Comparison of ENCODE assay signal across 17 cellular contexts in genomic region chr2:122007577-122007976, GRCh38.
DNase-seq lines count a peak whose midpoint lies in the region; ATAC-seq and TF ChIP-seq lines count a peak whose summit lies in the region.
"Had no signal": no experiment of that assay in that cellular context is flagged by ENCODE, and none has a peak within 500 bp of the region (broad histone marks: within the 10 kb centered on the region; RNA-seq: fewer than 3 reads in every experiment).

No MANE protein-coding gene starts in this region.

- H3K9me3 ChIP-seq in Caco-2, result no peaks in the 10 kb centered on the region
- H3K9me3 ChIP-seq in HUES6 (ENCODE audit: control insufficient read depth, insufficient read depth, low read depth, low read length), result no peaks in the 10 kb centered on the region
- peaks cover 9% of the 10 kb centered on the region for H3K9me3 ChIP-seq in endodermal cell (ENCODE audit: control insufficient read depth, low read length)
- no peaks in the 10 kb centered on the region for H3K9me3 ChIP-seq in neural progenitor cell (ENCODE audit: low read depth)
- H3K9me3 ChIP-seq: A549, HAP-1, SJSA1 had no signal

- TF ChIP-seq CTCF in Caco-2 (IDR thresholded peaks at IDR 0.05; ENCODE audit: insufficient read depth in 1 of 2, low read depth in 1 of 2, low read length in 1 of 2, severe bottlenecking in 1 of 2, unreplicated experiment in 1 of 2), result no peak
- TF ChIP-seq CTCF in endodermal cell (conservative IDR thresholded peaks at IDR 0.05), result no peak
- no peak for TF ChIP-seq CTCF in neural progenitor cell (IDR thresholded peaks at IDR 0.05)
- TF ChIP-seq CTCF in GM10266 (IDR thresholded peaks at IDR 0.05; ENCODE audit: control insufficient read depth, insufficient read depth, low read depth, missing control alignments), result no peak

- peaks cover 35% of the 10 kb centered on the region for H3K4me1 Mint-ChIP-seq in Caco-2 (ENCODE audit: low read depth, unreplicated experiment)
- peaks cover 50% of the 10 kb centered on the region for H3K4me1 Mint-ChIP-seq in endodermal cell
- H3K4me1 Mint-ChIP-seq in neural progenitor cell, result peaks cover 31% of the 10 kb centered on the region

- H3K27ac ChIP-seq in HUES6 (ENCODE audit: low read depth, low read length) (no peak overlapping the region), endodermal cell (ENCODE audit: low read depth, low read length) (peak overlapping the region; percentile 1), neural progenitor cell (no peak overlapping the region)
- H3K27ac ChIP-seq: A549, C4-2B, PC-9, SJSA1 had no signal

- no peak overlapping the region for H3K4me2 ChIP-seq in neural progenitor cell
- H3K4me2 ChIP-seq: A549, PC-9 had no signal

- no peaks in the 10 kb centered on the region for H3K36me3 ChIP-seq in Caco-2 (ENCODE audit: control insufficient read depth, insufficient read depth, low read length)
- no peaks in the 10 kb centered on the region for H3K36me3 ChIP-seq in HUES6 (ENCODE audit: control insufficient read depth, insufficient read depth, low read length)
- H3K36me3 ChIP-seq in endodermal cell (ENCODE audit: control insufficient read depth, insufficient read depth, low read length), result no peaks in the 10 kb centered on the region
- H3K36me3 ChIP-seq in neural progenitor cell, result no peaks in the 10 kb centered on the region
- H3K36me3 ChIP-seq: HAP-1, SJSA1 had no signal

- H3K27me3 ChIP-seq in Caco-2 (replicated peaks; ENCODE audit: control insufficient read depth, insufficient read depth, low read length), result no peaks in the 10 kb centered on the region
- no peaks in the 10 kb centered on the region for H3K27me3 ChIP-seq in HUES6 (ENCODE audit: control insufficient read depth, insufficient read depth, low read length)
- H3K27me3 ChIP-seq in endodermal cell (ENCODE audit: control insufficient read depth, insufficient read depth, low read length, poor library complexity, severe bottlenecking), result no peaks in the 10 kb centered on the region
- no peaks in the 10 kb centered on the region for H3K27me3 ChIP-seq in neural progenitor cell
- H3K27me3 ChIP-seq: SJSA1 had no signal

- DNase-seq in Caco-2 (peak; percentile 44 to 63), endodermal cell (peak; percentile 86), neural progenitor cell (ENCODE audit: low spot score) (peak; percentile 6), NCI-H187 treated with DMSO at 0.1 percent for 48 hours (lab: John Stamatoyannopoulos, UW) (no peak), GM10266 (ENCODE audit: extremely low spot score) (no peak)
- DNase-seq: KBM-7, NCI-H1417 treated with DMSO at 0.1 percent for 48 hours, NCI-H2029 treated with DMSO at 0.1 percent for 48 hours, NCI-H510A treated with DMSO at 0.1 percent for 48 hours, NCI-H82, PC-9 had no signal

- no peak for ATAC-seq in HG03175 (IDR thresholded peaks at IDR 0.05; ENCODE audit: unreplicated experiment)
- ATAC-seq: A549 had no signal

- intact Hi-C loops in Caco-2 (cut with micrococcal nuclease; ENCODE audit: unreplicated experiment), result no loop called here

- POLR2A ChIA-PET in Caco-2 (lab: Charles Lee), result no interaction called here

- H3K4me3 Mint-ChIP-seq in Caco-2 (ENCODE audit: unreplicated experiment), result peak overlapping the region; percentile 36
- H3K4me3 Mint-ChIP-seq in endodermal cell, result no peak overlapping the region
- H3K4me3 Mint-ChIP-seq in neural progenitor cell, result no peak overlapping the region

- H2AFZ ChIP-seq in neural progenitor cell (replicated peaks), result peak overlapping the region; percentile 89
- H2AFZ ChIP-seq: PC-9 had no signal

- CTCF ChIA-PET in Caco-2 (lab: Charles Lee), result no interaction called here

- H3K9me3 Mint-ChIP-seq in Caco-2 (ENCODE audit: unreplicated experiment), result no peaks in the 10 kb centered on the region
- H3K9me3 Mint-ChIP-seq in endodermal cell, result peaks cover 7% of the 10 kb centered on the region
- H3K9me3 Mint-ChIP-seq in neural progenitor cell, result peaks cover 4% of the 10 kb centered on the region

- H3K4me3 ChIP-seq in Caco-2 (ENCODE audit: low read depth, low read length) (no peak overlapping the region), HUES6 (ENCODE audit: low read depth, low read length) (no peak overlapping the region), endodermal cell (ENCODE audit: low read length) (peak overlapping the region; percentile 14), neural progenitor cell (no peak overlapping the region)
- H3K4me3 ChIP-seq: A549, HAP-1, PC-9, SJSA1 had no signal

- no peaks in the 10 kb centered on the region for H3K36me3 Mint-ChIP-seq in Caco-2 (ENCODE audit: insufficient read depth, unreplicated experiment)
- peaks cover 2% of the 10 kb centered on the region for H3K36me3 Mint-ChIP-seq in endodermal cell (ENCODE audit: low read depth)
- no peaks in the 10 kb centered on the region for H3K36me3 Mint-ChIP-seq in neural progenitor cell

- 31 to 38% methylated on average over 3 to 5 of the region's 5 CpGs for WGBS in endodermal cell (ENCODE audit: insufficient coverage in 1 of 2, insufficient read length in 1 of 2), 2 experiments

- H3K9ac ChIP-seq in HUES6 (ENCODE audit: low read length), result peak overlapping the region; percentile 8
- H3K9ac ChIP-seq in endodermal cell (ENCODE audit: extremely low read depth, low read length, poor library complexity, severe bottlenecking), result peak overlapping the region; percentile 39
- H3K9ac ChIP-seq in neural progenitor cell, result no peak overlapping the region

- H4K20me1 ChIP-seq in neural progenitor cell (ENCODE audit: low read depth), result no peaks in the 10 kb centered on the region

- BruUV-seq in Caco-2 (replicated peaks; lab: Mats Ljungman, UMichigan), result no TSS peak

- H3K27me3 Mint-ChIP-seq in Caco-2 (ENCODE audit: insufficient read depth, unreplicated experiment) (no peaks in the 10 kb centered on the region), endodermal cell (ENCODE audit: insufficient read depth) (no peaks in the 10 kb centered on the region), neural progenitor cell (ENCODE audit: insufficient read depth, low read depth) (peaks cover 10% of the 10 kb centered on the region)

- peak overlapping the region; percentile 30 for H3K27ac Mint-ChIP-seq in Caco-2 (ENCODE audit: unreplicated experiment)
- peak overlapping the region; percentile 96 for H3K27ac Mint-ChIP-seq in endodermal cell
- no peak overlapping the region for H3K27ac Mint-ChIP-seq in neural progenitor cell

- H3K79me2 ChIP-seq in neural progenitor cell (ENCODE audit: low read depth), result no peaks in the 10 kb centered on the region

- H3F3A ChIP-seq in neural progenitor cell (ENCODE audit: low read depth), result no peaks in the 10 kb centered on the region

- peaks cover 28% of the 10 kb centered on the region for H3K4me1 ChIP-seq in Caco-2
- peaks cover 24% of the 10 kb centered on the region; the same call in 1 of the 2 replicates for H3K4me1 ChIP-seq in HUES6 (ENCODE audit: control insufficient read depth, insufficient read depth, low read length)
- peaks cover 21% of the 10 kb centered on the region for H3K4me1 ChIP-seq in endodermal cell (ENCODE audit: control insufficient read depth, insufficient read depth, low read length)
- H3K4me1 ChIP-seq in neural progenitor cell, result peaks cover 15% of the 10 kb centered on the region
- H3K4me1 ChIP-seq: A549, HAP-1, SJSA1 had no signal

Comparison
In these comparisons a context has a peak if more than half of its experiments do, and no peak if none do; other contexts are left out.
1. DNase-seq: peak in Caco-2 (2 of 2), endodermal cell (single experiment) and neural progenitor cell (single experiment); none in NCI-H187 treated with DMSO at 0.1 percent for 48 hours (single experiment) and GM10266 (single experiment).